ENCODE assay signal across 2 cellular contexts in genomic region chr1:27598902-27599528, GRCh38.
TF ChIP-seq lines count a peak whose summit lies in the region.

No MANE protein-coding gene starts in this region.

TF ChIP-seq in HEK293, 187 proteins besides CTCF, POLR2A, EP300 and RAD21 (continues in another document):
- TF ChIP-seq ZNF19 (tag by site-specific recombination; IDR thresholded peaks at IDR 0.05; ENCODE audit: low read depth) (no peak), ZEB2 (tag by site-specific recombination; IDR thresholded peaks at IDR 0.05) (peak; percentile 50; the same call in 1 of the 2 replicates), ZNF148 (tag by site-specific recombination; IDR thresholded peaks at IDR 0.05; ENCODE audit: borderline replicate concordance) (no peak), YY1 (tag by site-specific recombination; IDR thresholded peaks at IDR 0.05) (no peak), ZNF48 (tag by site-specific recombination; IDR thresholded peaks at IDR 0.05) (no peak), ZBTB26 (tag by site-specific recombination; optimal IDR thresholded peaks at IDR 0.05) (no peak), INSM2 (tag by site-specific recombination; IDR thresholded peaks at IDR 0.05) (0 out of 2 replicates have a peak, but pooled peaks have one; percentile 31), ZXDB (tag by site-specific recombination; IDR thresholded peaks at IDR 0.05) (peak; percentile 28; the same call in 1 of the 2 replicates), ZNF692 (tag by site-specific recombination; IDR thresholded peaks at IDR 0.05) (peak; percentile 62), KLF10 (tag by site-specific recombination; IDR thresholded peaks at IDR 0.05) (no peak), ZBTB17 (tag by site-specific recombination; IDR thresholded peaks at IDR 0.05) (peak; percentile 79), ZNF677 (tag by site-specific recombination; IDR thresholded peaks at IDR 0.05) (no peak), ZNF404 (tag by site-specific recombination; IDR thresholded peaks at IDR 0.05) (no peak), WT1 (tag by site-specific recombination; IDR thresholded peaks at IDR 0.05) (peak; percentile 97), ZNF580 (tag by site-specific recombination; IDR thresholded peaks at IDR 0.05) (no peak), ZBTB6 (tag by site-specific recombination; IDR thresholded peaks at IDR 0.05) (peak; percentile 72; the same call in 1 of the 2 replicates), ZBTB20 (tag by site-specific recombination; IDR thresholded peaks at IDR 0.05) (no peak; the same call in 1 of the 2 replicates), ZNF596 (tag by site-specific recombination; IDR thresholded peaks at IDR 0.05) (no peak), ZNF514 (tag by site-specific recombination; IDR thresholded peaks at IDR 0.05) (no peak), ZNF354C (tag by site-specific recombination; IDR thresholded peaks at IDR 0.05; ENCODE audit: borderline replicate concordance, low read depth) (no peak)

TF ChIP-seq in HepG2, 621 proteins besides CTCF, POLR2A, EP300 and RAD21 (continues in another document):
- TF ChIP-seq ZNF138 (CRISPR knock-in tag; IDR thresholded peaks at IDR 0.05; ENCODE audit: low read depth) (no peak), MEF2D (CRISPR knock-in tag; IDR thresholded peaks at IDR 0.05) (no peak), SATB2 (CRISPR knock-in tag; IDR thresholded peaks at IDR 0.05) (no peak), RELA (CRISPR knock-in tag; IDR thresholded peaks at IDR 0.05) (no peak), CSRNP1 (CRISPR knock-in tag; IDR thresholded peaks at IDR 0.05) (0 out of 2 replicates have a peak, but pooled peaks have one; percentile 33), ETV5 (CRISPR knock-in tag; IDR thresholded peaks at IDR 0.05; ENCODE audit: borderline replicate concordance) (no peak), PLRG1 (conservative IDR thresholded peaks at IDR 0.05) (no peak), ZNF30 (CRISPR knock-in tag; IDR thresholded peaks at IDR 0.05) (no peak), E2F1 (CRISPR knock-in tag; IDR thresholded peaks at IDR 0.05) (no peak), IKZF4 (CRISPR knock-in tag; IDR thresholded peaks at IDR 0.05; ENCODE audit: borderline replicate concordance, low read depth, not compliant biosample characterization) (no peak), ZBTB7B (CRISPR knock-in tag; IDR thresholded peaks at IDR 0.05) (no peak), ZNF687 (CRISPR knock-in tag; IDR thresholded peaks at IDR 0.05) (peak; percentile 46; the same call in 1 of the 2 replicates), ZBTB49 (CRISPR knock-in tag; IDR thresholded peaks at IDR 0.05; ENCODE audit: borderline replicate concordance) (no peak), ZNF317 (CRISPR knock-in tag; IDR thresholded peaks at IDR 0.05) (no peak), NCOA2 (CRISPR knock-in tag; IDR thresholded peaks at IDR 0.05) (no peak), ZSCAN25 (CRISPR knock-in tag; IDR thresholded peaks at IDR 0.05) (peak; percentile 61; the same call in 1 of the 2 replicates), PATZ1 (CRISPR knock-in tag; IDR thresholded peaks at IDR 0.05) (peak; percentile 91), MTERF4 (CRISPR knock-in tag; IDR thresholded peaks at IDR 0.05) (no peak), BHLHE40 (IDR thresholded peaks at IDR 0.05; ENCODE audit: low read length) (no peak), NBN (conservative IDR thresholded peaks at IDR 0.05) (no peak), ZNF414 (CRISPR knock-in tag; IDR thresholded peaks at IDR 0.05) (no peak), DNMT3B (CRISPR knock-in tag; conservative IDR thresholded peaks at IDR 0.05) (no peak), ZNF629 (CRISPR knock-in tag; conservative IDR thresholded peaks at IDR 0.05) (no peak), SAP130 (CRISPR knock-in tag; IDR thresholded peaks at IDR 0.05; ENCODE audit: low read depth) (0 out of 2 replicates have a peak, but pooled peaks have one; percentile 18), TP53 (CRISPR knock-in tag; conservative IDR thresholded peaks at IDR 0.05) (no peak), HNF1B (CRISPR knock-in tag; IDR thresholded peaks at IDR 0.05) (peak; percentile 40; the same call in 1 of the 2 replicates), EEA1 (CRISPR knock-in tag; IDR thresholded peaks at IDR 0.05; ENCODE audit: borderline replicate concordance) (no peak), NFKB2 (CRISPR knock-in tag; IDR thresholded peaks at IDR 0.05; ENCODE audit: borderline replicate concordance) (no peak), CSRNP2 (CRISPR knock-in tag; conservative IDR thresholded peaks at IDR 0.05; ENCODE audit: low read depth) (no peak), NCOA1 (CRISPR knock-in tag; IDR thresholded peaks at IDR 0.05) (no peak), ZBTB44 (CRISPR knock-in tag; IDR thresholded peaks at IDR 0.05) (no peak), ZNF207 (IDR thresholded peaks at IDR 0.05; ENCODE audit: borderline replicate concordance) (no peak), ZSCAN20 (CRISPR knock-in tag; IDR thresholded peaks at IDR 0.05; ENCODE audit: borderline replicate concordance) (no peak), ZBTB7A (CRISPR knock-in tag; IDR thresholded peaks at IDR 0.05) (0 out of 2 replicates have a peak, but pooled peaks have one; percentile 11)
